ENCODE assay signal across 33 cellular contexts in genomic region chr4:15947684-15948083, GRCh38. TPM values are rescaled to one million over a fixed set of nuclear protein-coding genes. Genes with fewer than 3 reads are reported as not detected.
"Had no signal": no experiment of that assay in that cellular context is flagged by ENCODE, and none has a peak within 500 bp of the region (broad histone marks: within the 10 kb centered on the region; RNA-seq: fewer than 3 reads in every experiment).

No MANE protein-coding gene starts in this region.

- H3K4me3 ChIP-seq: left lung, lower lobe of right lung, ovary, right atrium auricular region, right lobe of liver, smooth muscle cell, tibial nerve, uterus had no signal

- ATAC-seq: left colon; left lung; lower lobe of right lung; natural killer cell treated with Interleukin-12 subunit alpha and Interleukin-12 subunit beta and Interleukin-15 and Interleukin-18, amount 100 ng/mL, for 72 hours; right lobe of liver; stimulated activated memory B cell treated with anti-CD40 and anti-IgM and Interleukin-4, amounts not matched to agents 10 μg/mL and 1 μg/mL and 100 μg/mL, for 72 hours; stimulated activated naive CD8-positive, alpha-beta T cell treated with anti-CD3 and anti-CD28 coated beads, Interleukin-15, amount 100 ng/mL, for 72 hours had no signal

- H3K27ac ChIP-seq: left lung, lower lobe of right lung, ovary, right atrium auricular region, right lobe of liver, tibial nerve, uterus had no signal

- H3K4me1 Mint-ChIP-seq: naive B cell had no signal

- H3K36me3 Mint-ChIP-seq: naive B cell; natural killer cell treated with Interleukin-12 subunit alpha and Interleukin-12 subunit beta and Interleukin-15 and Interleukin-18, amount 100 ng/mL, for 72 hours; stimulated activated memory B cell treated with anti-CD40 and anti-IgM and Interleukin-4, amounts not matched to agents 10 μg/mL and 1 μg/mL and 100 μg/mL, for 72 hours; type B pancreatic cell had no signal

- H3K9me3 Mint-ChIP-seq: naive B cell; natural killer cell treated with Interleukin-12 subunit alpha and Interleukin-12 subunit beta and Interleukin-15 and Interleukin-18, amount 100 ng/mL, for 72 hours; stimulated activated memory B cell treated with anti-CD40 and anti-IgM and Interleukin-4, amounts not matched to agents 10 μg/mL and 1 μg/mL and 100 μg/mL, for 72 hours; stimulated activated naive CD8-positive, alpha-beta T cell treated with anti-CD3 and anti-CD28 coated beads, Interleukin-15, amount 100 ng/mL, for 72 hours; type B pancreatic cell had no signal

- H3K27me3 Mint-ChIP-seq: naive B cell; natural killer cell treated with Interleukin-12 subunit alpha and Interleukin-12 subunit beta and Interleukin-15 and Interleukin-18, amount 100 ng/mL, for 72 hours; progenitor cell of endocrine pancreas; stimulated activated memory B cell treated with anti-CD40 and anti-IgM and Interleukin-4, amounts not matched to agents 10 μg/mL and 1 μg/mL and 100 μg/mL, for 72 hours; type B pancreatic cell had no signal

- H3K4me1 ChIP-seq: left lung, lower lobe of right lung, right atrium auricular region, right lobe of liver, tibial nerve, uterus had no signal

- H3K4me3 Mint-ChIP-seq: immature natural killer cell; natural killer cell treated with Interleukin-12 subunit alpha and Interleukin-12 subunit beta and Interleukin-15 and Interleukin-18, amount 100 ng/mL, for 72 hours; stimulated activated memory B cell treated with anti-CD40 and anti-IgM and Interleukin-4, amounts not matched to agents 10 μg/mL and 1 μg/mL and 100 μg/mL, for 72 hours; stimulated activated naive CD8-positive, alpha-beta T cell treated with anti-CD3 and anti-CD28 coated beads, Interleukin-15, amount 100 ng/mL, for 72 hours; type B pancreatic cell had no signal

- H3K27me3 ChIP-seq: left lung, ovary, right atrium auricular region, right lobe of liver, tibial nerve, uterus had no signal

- H3K27ac Mint-ChIP-seq: progenitor cell of endocrine pancreas; stimulated activated memory B cell treated with anti-CD40 and anti-IgM and Interleukin-4, amounts not matched to agents 10 μg/mL and 1 μg/mL and 100 μg/mL, for 72 hours; stimulated activated naive CD8-positive, alpha-beta T cell treated with anti-CD3 and anti-CD28 coated beads, Interleukin-15, amount 100 ng/mL, for 72 hours; type B pancreatic cell had no signal

- H3K9me3 ChIP-seq: left lung, lower lobe of right lung, ovary, right atrium auricular region, right lobe of liver, tibial nerve, uterus had no signal

- DNase-seq: hypothalamus; immature natural killer cell; kidney; left colon; left lung; lower lobe of right lung; mammary epithelial cell; mesenchymal stem cell; naive B cell; ovary; right lobe of liver; stimulated activated CD4-positive, alpha-beta T cell treated with anti-CD3 and anti-CD28 coated beads, Interleukin-1b, Interleukin-23, amount 100 ng/mL, for 48 hours; stimulated activated CD4-positive, alpha-beta T cell treated with anti-CD3 and anti-CD28 coated beads, Interleukin-2, amount 100 ng/mL, for 48 hours; stimulated activated CD4-positive, alpha-beta T cell treated with anti-CD3 and anti-CD28 coated beads, Interleukin-4, amount 100 ng/mL, for 4 hours; stimulated activated CD8-positive, alpha-beta memory T cell treated with anti-CD3 and anti-CD28 coated beads, Interleukin-4, amount 100 ng/mL, for 48 hours; stimulated activated naive CD4-positive, alpha-beta T cell treated with Interleukin-2 at 50 U/mL for 16 hours; stimulated activated naive CD8-positive, alpha-beta T cell treated with anti-CD3 and anti-CD28 coated beads, Interleukin-15, amount 100 ng/mL, for 72 hours; substantia nigra; uterus had no signal

- H3K36me3 ChIP-seq: left lung, lower lobe of right lung, ovary, right atrium auricular region, right lobe of liver, tibial nerve, uterus had no signal

RNA-seq across cellular contexts. Expression of gene FGFBP1, which starts 9.1 kb away (rescaled TPM):
- total RNA-seq: liver; mononuclear cell; natural killer cell treated with Interleukin-12 subunit alpha and Interleukin-12 subunit beta and Interleukin-15 and Interleukin-18, amount 100 ng/mL, for 72 hours; progenitor cell of endocrine pancreas; pulmonary artery endothelial cell; right lobe of liver; skeletal muscle tissue; smooth muscle cell; temporal lobe; ureter; uterus had no signal

RNA-seq across cellular contexts. Expression of gene FGFBP2, which starts 15.3 kb away (rescaled TPM):
- total RNA-seq: mammary epithelial cell, progenitor cell of endocrine pancreas, pulmonary artery endothelial cell, renal cortical epithelial cell, skeletal muscle tissue, smooth muscle cell, temporal lobe, ureter had no signal
